27 cellular contexts compared by ENCODE assay signal in the genomic region with DNA sequence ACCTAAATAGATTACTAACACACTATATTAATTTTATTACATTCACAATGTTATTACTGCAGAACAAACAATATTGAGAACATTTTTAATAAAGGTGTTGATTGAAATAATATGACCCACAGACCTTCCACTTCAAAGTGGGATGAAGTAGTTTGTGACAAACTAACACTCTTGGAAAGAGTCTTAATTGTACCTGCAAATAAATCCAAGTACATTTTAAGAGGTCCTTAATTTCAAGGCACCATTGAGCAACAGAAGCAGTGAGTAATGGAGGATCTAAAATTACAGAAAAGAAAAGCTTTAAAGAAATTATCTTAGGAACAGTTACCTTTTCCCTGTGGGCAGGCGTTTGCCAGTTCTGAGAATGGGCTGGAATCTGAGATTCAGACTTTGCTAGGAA.
"Had no signal": no experiment of that assay in that cellular context is flagged by ENCODE, and none has a peak within 500 bp of the region (broad histone marks: within the 10 kb centered on the region; RNA-seq: fewer than 3 reads in every experiment).

No MANE protein-coding gene starts in this region.

- H3K27me3 Mint-ChIP-seq: activated CD4-positive, alpha-beta memory T cell treated with anti-CD3 and anti-CD28 coated beads for 36 hours; activated CD4-positive, alpha-beta T cell treated with anti-CD3 and anti-CD28 coated beads for 36 hours; activated CD4-positive, alpha-beta T cell treated with anti-CD3 and anti-CD28 coated beads, Interleukin-2, amount 10 ng/mL, durations not matched to agents 24 days and 14 days; activated naive CD4-positive, alpha-beta T cell treated with anti-CD3 and anti-CD28 coated beads, Interleukin-2, amount 10 ng/mL, durations not matched to agents 7 days and 5 days; activated naive CD8-positive, alpha-beta T cell treated with anti-CD3 and anti-CD28 coated beads, Interleukin-2, amount 10 ng/mL, durations not matched to agents 7 days and 5 days; activated T-cell treated with anti-CD3 and anti-CD28 coated beads, Interleukin-2, amount 50 U/mL, for 24 hours; brain had no signal

- ATAC-seq: activated CD4-positive, alpha-beta T cell treated with anti-CD3 and anti-CD28 coated beads for 36 hours; activated naive CD4-positive, alpha-beta T cell treated with anti-CD3 and anti-CD28 coated beads, Interleukin-2, amount 50 U/mL, for 72 hours; activated T-cell treated with anti-CD3 and anti-CD28 coated beads, Interleukin-2, amount 50 U/mL, for 72 hours; esophagus mucosa had no signal

- H3K4me1 ChIP-seq: breast epithelium, colonic mucosa had no signal

- H3K4me3 Mint-ChIP-seq: activated CD4-positive, alpha-beta memory T cell treated with anti-CD3 and anti-CD28 coated beads for 36 hours; activated CD4-positive, alpha-beta T cell treated with anti-CD3 and anti-CD28 coated beads for 36 hours; activated CD4-positive, alpha-beta T cell treated with anti-CD3 and anti-CD28 coated beads, Interleukin-2, amount 10 ng/mL, durations not matched to agents 24 days and 14 days; activated naive CD4-positive, alpha-beta T cell treated with anti-CD3 and anti-CD28 coated beads, Interleukin-2, amount 10 ng/mL, durations not matched to agents 7 days and 5 days; activated naive CD8-positive, alpha-beta T cell treated with anti-CD3 and anti-CD28 coated beads, Interleukin-2, amount 10 ng/mL, durations not matched to agents 7 days and 5 days; activated T-cell treated with anti-CD3 and anti-CD28 coated beads, Interleukin-2, amount 50 U/mL, for 24 hours; activated T-cell treated with anti-CD3 and anti-CD28 coated beads, Interleukin-2, amount 50 U/mL, for 72 hours; brain; endodermal cell had no signal

- DNase-seq: activated CD4-positive, alpha-beta memory T cell treated with anti-CD3 and anti-CD28 coated beads for 36 hours; activated CD4-positive, alpha-beta T cell treated with anti-CD3 and anti-CD28 coated beads for 36 hours; activated CD4-positive, alpha-beta T cell treated with anti-CD3 and anti-CD28 coated beads, Interleukin-2, amount 10 ng/mL, durations not matched to agents 24 days and 14 days; activated CD4-positive, CD25-positive, alpha-beta regulatory T cell; activated CD4-positive, CD25-positive, alpha-beta regulatory T cell treated with anti-CD3 and anti-CD28 coated beads, Interleukin-2, amount 50 U/mL, for 72 hours; activated CD8-positive, alpha-beta memory T cell treated with anti-CD3 and anti-CD28 coated beads, Interleukin-2, amount 50 U/mL, for 48 hours; activated gamma-delta T cell; activated naive CD4-positive, alpha-beta T cell; activated naive CD4-positive, alpha-beta T cell treated with anti-CD3 and anti-CD28 coated beads, Interleukin-2, amount 10 ng/mL, durations not matched to agents 7 days and 5 days; activated naive CD8-positive, alpha-beta T cell treated with anti-CD3 and anti-CD28 coated beads, Interleukin-2, amount 10 ng/mL, durations not matched to agents 7 days and 5 days; activated T-cell treated with anti-CD3 and anti-CD28 coated beads for 4 hours; activated T-cell treated with anti-CD3 and anti-CD28 coated beads, Interleukin-2, amount 50 U/mL, for 24 hours; activated T-cell treated with anti-CD3 and anti-CD28 coated beads, Interleukin-2, amount 50 U/mL, for 72 hours; central memory CD4-positive, alpha-beta T cell; cerebellar nuclear complex; colonic mucosa; effector memory CD4-positive, alpha-beta T cell; endodermal cell; head of caudate nucleus; T-helper 2 cell had no signal

- H3K9me3 ChIP-seq: ascending aorta, breast epithelium, colonic mucosa had no signal

- H3K27me3 ChIP-seq: ascending aorta, breast epithelium, cardiac muscle cell, colonic mucosa had no signal

- FAIRE-seq: frontal cortex had no signal

- H3K4me3 ChIP-seq: ascending aorta, breast epithelium, cardiac muscle cell, colonic mucosa had no signal

- H3K27ac Mint-ChIP-seq: activated CD4-positive, alpha-beta memory T cell treated with anti-CD3 and anti-CD28 coated beads for 36 hours; activated CD4-positive, alpha-beta T cell treated with anti-CD3 and anti-CD28 coated beads for 36 hours; activated CD4-positive, alpha-beta T cell treated with anti-CD3 and anti-CD28 coated beads, Interleukin-2, amount 10 ng/mL, durations not matched to agents 24 days and 14 days; activated naive CD4-positive, alpha-beta T cell treated with anti-CD3 and anti-CD28 coated beads, Interleukin-2, amount 10 ng/mL, durations not matched to agents 7 days and 5 days; activated naive CD4-positive, alpha-beta T cell treated with anti-CD3 and anti-CD28 coated beads, Interleukin-2, amount 50 U/mL, for 72 hours; activated naive CD8-positive, alpha-beta T cell treated with anti-CD3 and anti-CD28 coated beads, Interleukin-2, amount 10 ng/mL, durations not matched to agents 7 days and 5 days; activated T-cell treated with anti-CD3 and anti-CD28 coated beads, Interleukin-2, amount 50 U/mL, for 24 hours; activated T-cell treated with anti-CD3 and anti-CD28 coated beads, Interleukin-2, amount 50 U/mL, for 72 hours; brain; endodermal cell had no signal

- H3K36me3 Mint-ChIP-seq: activated CD4-positive, alpha-beta memory T cell treated with anti-CD3 and anti-CD28 coated beads for 36 hours; activated naive CD4-positive, alpha-beta T cell treated with anti-CD3 and anti-CD28 coated beads, Interleukin-2, amount 10 ng/mL, durations not matched to agents 7 days and 5 days; activated naive CD4-positive, alpha-beta T cell treated with anti-CD3 and anti-CD28 coated beads, Interleukin-2, amount 50 U/mL, for 72 hours; activated naive CD8-positive, alpha-beta T cell treated with anti-CD3 and anti-CD28 coated beads, Interleukin-2, amount 10 ng/mL, durations not matched to agents 7 days and 5 days; brain had no signal

- H3K4me1 Mint-ChIP-seq: activated CD4-positive, alpha-beta T cell treated with anti-CD3 and anti-CD28 coated beads for 36 hours; activated CD4-positive, alpha-beta T cell treated with anti-CD3 and anti-CD28 coated beads, Interleukin-2, amount 10 ng/mL, durations not matched to agents 24 days and 14 days; activated naive CD4-positive, alpha-beta T cell treated with anti-CD3 and anti-CD28 coated beads, Interleukin-2, amount 10 ng/mL, durations not matched to agents 7 days and 5 days; activated naive CD8-positive, alpha-beta T cell treated with anti-CD3 and anti-CD28 coated beads, Interleukin-2, amount 10 ng/mL, durations not matched to agents 7 days and 5 days; endodermal cell had no signal

- H3K27ac ChIP-seq: ascending aorta, breast epithelium, cardiac muscle cell, colonic mucosa had no signal

- H3K9me3 Mint-ChIP-seq: activated CD4-positive, alpha-beta memory T cell treated with anti-CD3 and anti-CD28 coated beads for 36 hours; activated CD4-positive, alpha-beta T cell treated with anti-CD3 and anti-CD28 coated beads, Interleukin-2, amount 10 ng/mL, durations not matched to agents 24 days and 14 days; activated naive CD4-positive, alpha-beta T cell treated with anti-CD3 and anti-CD28 coated beads, Interleukin-2, amount 10 ng/mL, durations not matched to agents 7 days and 5 days; activated naive CD8-positive, alpha-beta T cell treated with anti-CD3 and anti-CD28 coated beads, Interleukin-2, amount 10 ng/mL, durations not matched to agents 7 days and 5 days; activated T-cell treated with anti-CD3 and anti-CD28 coated beads, Interleukin-2, amount 50 U/mL, for 72 hours; brain; endodermal cell had no signal

- H3K36me3 ChIP-seq: ascending aorta, breast epithelium, cardiac muscle cell, colonic mucosa had no signal
